ENCODE assay signal across 9 cellular contexts in the genomic region with DNA sequence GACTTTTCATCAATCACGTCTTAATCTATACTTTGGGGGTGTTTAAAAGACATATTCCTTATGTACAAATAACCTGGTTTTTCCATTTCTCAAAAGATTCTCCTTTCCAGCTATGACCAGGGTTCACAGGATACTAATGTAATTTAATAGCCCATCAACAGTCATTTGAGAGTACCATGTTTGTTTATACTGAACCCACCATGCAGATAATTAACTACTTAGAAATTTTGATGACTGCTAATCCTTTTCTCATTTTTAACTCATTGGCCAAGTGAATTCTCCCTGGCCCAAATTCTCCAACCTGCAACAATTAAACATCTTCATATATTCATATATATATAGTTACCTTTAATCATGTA. TPM values are rescaled to one million over a fixed set of nuclear protein-coding genes. Genes with fewer than 3 reads are reported as not detected.
DNase-seq lines count a peak whose midpoint lies in the region; ATAC-seq, FAIRE-seq and TF ChIP-seq lines count a peak whose summit lies in the region.
"Had no signal": no experiment of that assay in that cellular context is flagged by ENCODE, and none has a peak within 500 bp of the region (broad histone marks: within the 10 kb centered on the region; RNA-seq: fewer than 3 reads in every experiment).

No MANE protein-coding gene starts in this region.

- no peak for ATAC-seq in psoas muscle
- ATAC-seq in pancreas: no peak
- ATAC-seq in HG02571 (IDR thresholded peaks at IDR 0.05; ENCODE audit: unreplicated experiment): no peak

- peaks cover 2% of the 10 kb centered on the region; the same call in 1 of the 2 replicates for H3K79me1 ChIP-seq in H1 (ENCODE audit: low read depth, low read length)

- H3K27me3 ChIP-seq in OCI-LY1 (ENCODE audit: insufficient read depth, low read length) (no peaks in the 10 kb centered on the region), H1 (replicated peaks in 1 of 4; ENCODE audit: control insufficient read depth in 3 of 4, extremely low read depth in 1 of 4, insufficient read depth in 3 of 4, low read length in 3 of 4) (no peaks in the 10 kb centered on the region), psoas muscle (ENCODE audit: insufficient read depth in 3 of 3, low read length in 2 of 3) (no peaks in the 10 kb centered on the region), pancreas (no peaks in the 10 kb centered on the region)

- WGBS in H1 (ENCODE audit: extremely low coverage in 1 of 2, insufficient coverage in 1 of 2, insufficient read length in 1 of 2, insufficient replicate concordance in 2 of 2, low coverage in 1 of 2, low lambda C conversion rate in 2 of 2, missing lambda C conversion rate in 1 of 2), 2 experiments: 43% methylated on average over 1 of the region's 1 CpG; no CpG with 5 or more reads in 1 of the 2 experiments
- 23 to 41% (median 26%) methylated on average over 1 of the region's 1 CpG for WGBS in psoas muscle, 3 donors
- WGBS in pancreas, 2 donors: 17 to 27% methylated on average over 1 of the region's 1 CpG

- H3K79me2 ChIP-seq in OCI-LY1 (ENCODE audit: insufficient read depth, low read length): peaks cover 31% of the 10 kb centered on the region
- H3K79me2 ChIP-seq in H1 (ENCODE audit: control insufficient read depth in 1 of 2, insufficient read depth in 2 of 2, low read length in 2 of 2): peaks cover 0 to 26% of the 10 kb centered on the region in 2 experiments; a peak in 2 of 4 replicates

- H2AFZ ChIP-seq in OCI-LY1 (ENCODE audit: low read length) (no peak overlapping the region), H1 (ENCODE audit: low read length) (no peak overlapping the region)

- H3K9me3 ChIP-seq in OCI-LY1 (ENCODE audit: low read length): no peaks in the 10 kb centered on the region
- H3K9me3 ChIP-seq in H1 (ENCODE audit: insufficient read depth in 2 of 2, low read depth in 1 of 2, low read length in 1 of 2): no peaks in the 10 kb centered on the region
- no peaks in the 10 kb centered on the region for H3K9me3 ChIP-seq in psoas muscle
- H3K9me3 ChIP-seq in pancreas: no peaks in the 10 kb centered on the region

- peaks cover 34% of the 10 kb centered on the region for H3K4me1 ChIP-seq in OCI-LY1 (ENCODE audit: insufficient read depth, low read length, severe bottlenecking)
- peaks cover 0 to 6% (median 5%) of the 10 kb centered on the region in 4 experiments; a peak in 3 of 7 replicates for H3K4me1 ChIP-seq in H1 (replicated peaks in 1 of 4; ENCODE audit: control insufficient read depth in 3 of 4, insufficient read depth in 4 of 4, low read length in 3 of 4)
- peaks cover 28% of the 10 kb centered on the region for H3K4me1 ChIP-seq in psoas muscle
- peaks cover 4 to 40% (median 21%) of the 10 kb centered on the region in 3 donors for H3K4me1 ChIP-seq in pancreas

- H4K20me1 ChIP-seq in OCI-LY1 (ENCODE audit: insufficient read depth, low read length) (0 out of 2 replicates have a peak, but pooled peaks cover 8% of the 10 kb centered on the region), H1 (replicated peaks in 1 of 2; ENCODE audit: control insufficient read depth in 1 of 2, insufficient read depth in 2 of 2, low read length in 2 of 2) (peaks cover 10 to 17% of the 10 kb centered on the region in 2 experiments)

- H4K5ac ChIP-seq in H1 (ENCODE audit: insufficient read length, low read depth, low read length): no peak overlapping the region

- H3K23me2 ChIP-seq in H1 (ENCODE audit: low read depth, low read length): peaks cover 2% of the 10 kb centered on the region; the same call in 1 of the 2 replicates

- H3K9ac ChIP-seq in OCI-LY1 (ENCODE audit: low read length) (peak overlapping the region; percentile 87), H1 (replicated peaks in 1 of 4; ENCODE audit: extremely low read depth in 1 of 4, low read depth in 3 of 4, low read length in 3 of 4) (no peak overlapping the region)

- no peak overlapping the region for H3K18ac ChIP-seq in H1 (ENCODE audit: extremely low read depth, low read length)

- no peak overlapping the region for H4K91ac ChIP-seq in H1 (replicated peaks; ENCODE audit: insufficient read length, low read length)

- no peak for TF ChIP-seq RAD21 in H1 (IDR thresholded peaks at IDR 0.05 in 1 of 2, conservative IDR thresholded peaks at IDR 0.05 in 1 of 2; ENCODE audit: low read depth in 2 of 2, low read length in 2 of 2)

- no peak overlapping the region for H2BK120ac ChIP-seq in H1 (replicated peaks; ENCODE audit: low read depth, low read length)

- no peak for TF ChIP-seq EP300 in H1 (IDR thresholded peaks at IDR 0.05; ENCODE audit: borderline replicate concordance in 1 of 2, low read depth in 2 of 2, low read length in 2 of 2)

- H3K4me3 ChIP-seq in OCI-LY1 (ENCODE audit: low read depth, low read length, poor library complexity, severe bottlenecking) (peak overlapping the region; percentile 72), H1 (ENCODE audit: extremely low read depth in 1 of 4, insufficient read depth in 2 of 4, low read depth in 3 of 4, low read length in 4 of 4) (peak overlapping the region in 1 of 4 experiments; percentile 71; a peak in 4 of 8 replicates), psoas muscle (peak overlapping the region; percentile 69), pancreas (no peak overlapping the region)

- H2BK20ac ChIP-seq in H1 (ENCODE audit: low read length): no peak overlapping the region

- H3F3A ChIP-seq in OCI-LY1 (ENCODE audit: insufficient read depth, low read length): peaks cover 23% of the 10 kb centered on the region; the same call in 1 of the 2 replicates

- FAIRE-seq in H1 (lab: Jason Lieb, UNC) (no peak), pancreas (lab: Jason Lieb, UNC) (no peak)

- H3K4me2 ChIP-seq in OCI-LY1 (ENCODE audit: low read length): peak overlapping the region; percentile 93
- peak overlapping the region; percentile 58 to 81 for H3K4me2 ChIP-seq in H1 (ENCODE audit: insufficient read depth in 1 of 2, low read depth in 2 of 2, low read length in 2 of 2)

- H3K23ac ChIP-seq in H1 (ENCODE audit: insufficient read length): no peak overlapping the region

- POLR2A ChIA-PET in H1 (lab: Charles Lee; ENCODE audit: partially characterized antibody): interaction anchor here (0.6 to 5.6 kb wide), 9 partner anchors 8 to 437 kb away, joined by 3 to 118 read pairs (median 4); a partner anchor contains a TSS

- DNase-seq in DMS 273 (lab: John Stamatoyannopoulos, UW; ENCODE audit: unreplicated experiment) (peak; percentile 61), DMS 273 treated with DMSO at 0.1 percent for 48 hours (lab: John Stamatoyannopoulos, UW) (no peak), H1 (ENCODE audit: low read depth in 1 of 2, low spot score in 2 of 2) (no peak), psoas muscle (no peak), pancreas (no peak), GF-D8 (lab: John Stamatoyannopoulos, UW) (no peak)
- DNase-seq: 8988T had no signal

- TF ChIP-seq POLR2A in H1 (IDR thresholded peaks at IDR 0.05; ENCODE audit: control extremely low read depth in 1 of 2, low read depth in 2 of 2, low read length in 2 of 2): no peak

- CTCF ChIA-PET in H1 (lab: Charles Lee; ENCODE audit: partially characterized antibody): interaction anchor here (1.2 to 3.2 kb wide), 3 partner anchors 11 to 546 kb away, joined by 4 to 27 read pairs (median 5); a partner anchor contains a TSS

- no peak overlapping the region for H4K8ac ChIP-seq in H1 (ENCODE audit: extremely low read depth, insufficient read depth, low read length)

- no peak overlapping the region for H2BK12ac ChIP-seq in H1 (ENCODE audit: low read depth, low read length)

- no peak for TF ChIP-seq CTCF in OCI-LY1 (IDR thresholded peaks at IDR 0.05; ENCODE audit: low read length)
- TF ChIP-seq CTCF in H1 (IDR thresholded peaks at IDR 0.05; ENCODE audit: control extremely low read depth in 1 of 3, insufficient read depth in 1 of 3, low read depth in 1 of 3, low read length in 3 of 3): no peak
- no peak for TF ChIP-seq CTCF in psoas muscle (IDR thresholded peaks at IDR 0.05)
- TF ChIP-seq CTCF in pancreas (IDR thresholded peaks at IDR 0.05): no peak

- H3K56ac ChIP-seq in H1 (replicated peaks; ENCODE audit: insufficient read length, low read depth, low read length): no peak overlapping the region

- no peak overlapping the region for H3K14ac ChIP-seq in H1 (ENCODE audit: insufficient read length)

- no peaks in the 10 kb centered on the region for H3K9me2 ChIP-seq in OCI-LY1 (ENCODE audit: low read depth, low read length)

- H2AK5ac ChIP-seq in H1 (ENCODE audit: low read depth, low read length): no peak overlapping the region

- intact Hi-C loops in psoas muscle (cut with DNase I) (loop anchor here (2.0 to 10.0 kb wide), 3 partner anchors 28 to 350 kb away; no protein-coding TSS in a partner anchor), pancreas (cut with DNase I) (no loop called here)

- no peak overlapping the region for H3K4ac ChIP-seq in H1 (replicated peaks; ENCODE audit: insufficient read length, low read depth, low read length)

- H3K27ac ChIP-seq in OCI-LY1 (ENCODE audit: low read depth, low read length, poor library complexity, severe bottlenecking): peak overlapping the region; percentile 92
- no peak overlapping the region for H3K27ac ChIP-seq in H1 (ENCODE audit: low read depth, low read length)
- no peak overlapping the region for H3K27ac ChIP-seq in psoas muscle
- H3K27ac ChIP-seq in pancreas: peak overlapping the region in 2 of 4 donors; percentile 98

- no peak overlapping the region for H2BK5ac ChIP-seq in H1 (ENCODE audit: low read depth, low read length)

- no peak overlapping the region for H2BK15ac ChIP-seq in H1 (ENCODE audit: low read length)

- H3K36me3 ChIP-seq in OCI-LY1 (ENCODE audit: insufficient read depth, low read length) (peaks cover 13% of the 10 kb centered on the region; the same call in 1 of the 2 replicates), H1 (ENCODE audit: control insufficient read depth in 2 of 4, insufficient read depth in 4 of 4, low read length in 3 of 4) (peaks cover 0 to 8% (median 1%) of the 10 kb centered on the region in 4 experiments; a peak in 2 of 8 replicates), psoas muscle (ENCODE audit: insufficient read depth in 1 of 2, low read depth in 1 of 2) (no peaks in the 10 kb centered on the region), pancreas (peaks cover 0 to 2% (median 0%) of the 10 kb centered on the region in 3 donors)

TF ChIP-seq in H1, 55 proteins besides CTCF, POLR2A, EP300 and RAD21 (continues in another document):
- TF ChIP-seq POLR2AphosphoS5 (IDR thresholded peaks at IDR 0.05; ENCODE audit: low read depth, low read length): no peak

RNA-seq across cellular contexts. Expression of a gene that starts 28.8 kb away (rescaled TPM):
- 43.8 and 45.0 TPM in 2 replicates for total RNA-seq in H1 (2021; fragmentation: NEBNext Ultra II Directional; extraction: Animal tissue kit (Norgen Biotek cat#: 25700))
- polyA plus RNA-seq in H1 (2011; rRNA removed) (10.9 and 12.5 TPM in 2 replicates), psoas muscle (10 to 100 TPM in 1 of 3 donors, 1 to 10 TPM in 2; 6.2 to 18.1 (median 7.3) TPM), pancreas (10 to 100 TPM; 14.1 to 16.3 TPM)
- polyA plus RNA-seq in H1 (2011; cell fraction: cytosol; rRNA removed): 10.3 TPM
- 29.9 TPM for polyA plus RNA-seq in H1 (2011; cell fraction: nucleus; rRNA removed)
- polyA plus RNA-seq in H1 (2012, experiment 1 of 2): 29.3 to 30.8 TPM (median 30.3 TPM) in 4 replicates
- polyA plus RNA-seq in H1 (2012, experiment 2 of 2): 1.4 TPM
- 23.6 TPM for polyA plus RNA-seq in H1 (2013, experiment 1 of 2)
- polyA plus RNA-seq in H1 (2013, experiment 2 of 2): 21.7 TPM
- 60.3 and 78.3 TPM in 2 replicates for polyA minus RNA-seq in H1 (2011; rRNA and poly(A)+ RNA removed)
- polyA minus RNA-seq in H1 (2011; cell fraction: cytosol; rRNA and poly(A)+ RNA removed): 24.1 TPM
- polyA minus RNA-seq in H1 (2011; cell fraction: nucleus; rRNA and poly(A)+ RNA removed): 127 TPM
- total RNA-seq in psoas muscle (10 to 100 TPM; 24.0 to 40.9 (median 27.0) TPM), pancreas (10 to 100 TPM; 27.2 to 62.5 (median 34.7) TPM)

Comparison
In these comparisons a context has a peak if more than half of its experiments do, and no peak if none do; other contexts are left out.
1. H3K4me3 ChIP-seq: peak in OCI-LY1 (single experiment) and psoas muscle (single experiment); none in pancreas (0 of 4).
2. intact Hi-C loops: an anchor here in psoas muscle (2.0 to 10.0 kb wide); none called in pancreas.